Comparison of ENCODE assay signal across 8 cellular contexts in genomic region chr4:8198906-8199593, GRCh38. TPM values are rescaled to one million over a fixed set of nuclear protein-coding genes. Genes with fewer than 3 reads are reported as not detected.
DNase-seq lines count a peak whose midpoint lies in the region; ATAC-seq and TF ChIP-seq lines count a peak whose summit lies in the region.

Gene SH3TC1, plus strand, starts transcription at chr4:8199290. Its CDS starts 5,905 bp downstream, at chr4:8205195.

- WGBS in SK-N-SH (ENCODE audit: low lambda C conversion rate), result 26% methylated on average over 7 of the region's 32 CpGs
- 12% methylated on average over 17 of the region's 32 CpGs for WGBS in prostate gland

- POLR2A ChIA-PET in CD8-positive, alpha-beta memory T cell (lab: Charles Lee), result interaction anchor here (0.8 to 1.7 kb wide), 2 partner anchors 40 to 227 kb away, joined by 3 to 9 read pairs; partner anchors contain the start of gene ABLIM2
- POLR2A ChIA-PET in SK-N-SH (lab: Yijun Ruan, JAX), result interaction anchor here (1.0 to 1.2 kb wide), 3 partner anchors 20 to 58 kb away, joined by 3 to 5 read pairs (median 4); no protein-coding TSS in a partner anchor

- no peaks in the 10 kb centered on the region for H3F3A ChIP-seq in SK-N-SH (replicated peaks; ENCODE audit: insufficient read depth)

- ATAC-seq in GM19438 (IDR thresholded peaks at IDR 0.05; ENCODE audit: low read depth, unreplicated experiment) (peak; percentile 64), HG03558 (IDR thresholded peaks at IDR 0.05; ENCODE audit: extremely low read depth, unreplicated experiment) (peak; percentile 73)
- ATAC-seq in activated naive CD8-positive, alpha-beta T cell treated with anti-CD3 and anti-CD28 coated beads, Interleukin-2, amount 50 U/mL, for 24 hours, result peak; percentile 82

- H3K36me3 ChIP-seq in CD8-positive, alpha-beta memory T cell (ENCODE audit: insufficient read depth, low read length), result no peaks in the 10 kb centered on the region
- H3K36me3 ChIP-seq in SK-N-SH (replicated peaks in 1 of 2; ENCODE audit: control insufficient read depth in 1 of 2, insufficient read depth in 2 of 2, low read length in 1 of 2), result no peaks in the 10 kb centered on the region
- no peaks in the 10 kb centered on the region for H3K36me3 ChIP-seq in cardiac muscle cell
- H3K36me3 ChIP-seq in prostate gland, result no peaks in the 10 kb centered on the region
- H3K36me3 ChIP-seq in uterus, result no peaks in the 10 kb centered on the region

- H3K27me3 Mint-ChIP-seq in CD8-positive, alpha-beta memory T cell, result no peaks in the 10 kb centered on the region
- no peaks in the 10 kb centered on the region for H3K27me3 Mint-ChIP-seq in activated naive CD8-positive, alpha-beta T cell treated with anti-CD3 and anti-CD28 coated beads, Interleukin-2, amount 50 U/mL, for 24 hours

- peak in 1 of 2 experiments; percentile 68; a peak in 2 of 4 replicates for TF ChIP-seq EP300 in SK-N-SH (IDR thresholded peaks at IDR 0.05; ENCODE audit: borderline replicate concordance in 1 of 2, low read depth in 1 of 2, low read length in 1 of 2)

- no peaks in the 10 kb centered on the region for H3K9me3 ChIP-seq in CD8-positive, alpha-beta memory T cell (ENCODE audit: low read length)
- no peaks in the 10 kb centered on the region for H3K9me3 ChIP-seq in SK-N-SH
- H3K9me3 ChIP-seq in cardiac muscle cell (ENCODE audit: low read depth), result no peaks in the 10 kb centered on the region
- H3K9me3 ChIP-seq in prostate gland, result no peaks in the 10 kb centered on the region
- no peaks in the 10 kb centered on the region for H3K9me3 ChIP-seq in uterus

- no peaks in the 10 kb centered on the region for H3K79me2 ChIP-seq in SK-N-SH (ENCODE audit: insufficient read depth)

- peak within 1 kb of the TSS; percentile 94 for H2AFZ ChIP-seq in SK-N-SH (ENCODE audit: low read depth)

- peak within 1 kb of the TSS; percentile 90 for H3K4me2 ChIP-seq in SK-N-SH

- H3K27ac ChIP-seq in CD8-positive, alpha-beta memory T cell (ENCODE audit: low read depth, low read length), result peak within 1 kb of the TSS; percentile 73
- H3K27ac ChIP-seq in SK-N-SH (ENCODE audit: low read depth in 2 of 2, low read length in 1 of 2) (peak within 1 kb of the TSS in 1 of 2 experiments; percentile 90; a peak in 2 of 4 replicates), cardiac muscle cell (no peak within 1 kb of the TSS), prostate gland (peak within 1 kb of the TSS; percentile 77 to 82), uterus (peak within 1 kb of the TSS; percentile 45 to 48)

- H3K4me1 ChIP-seq in CD8-positive, alpha-beta memory T cell (ENCODE audit: insufficient read depth, low read length), result peaks cover 43% of the 10 kb centered on the region
- H3K4me1 ChIP-seq in SK-N-SH (ENCODE audit: control insufficient read depth in 1 of 2, insufficient read depth in 2 of 2, low read depth in 1 of 2, low read length in 1 of 2), result peaks cover 13 to 59% of the 10 kb centered on the region in 2 experiments; a peak in 2 of 4 replicates
- H3K4me1 ChIP-seq in cardiac muscle cell (ENCODE audit: low read depth), result peaks cover 3% of the 10 kb centered on the region
- peaks cover 26% of the 10 kb centered on the region for H3K4me1 ChIP-seq in prostate gland (replicated peaks)
- peaks cover 0 to 8% of the 10 kb centered on the region in 2 donors for H3K4me1 ChIP-seq in uterus

- peaks cover 28 to 48% (median 30%) of the 10 kb centered on the region in 3 donors for H3K4me1 Mint-ChIP-seq in CD8-positive, alpha-beta memory T cell
- H3K4me1 Mint-ChIP-seq in activated naive CD8-positive, alpha-beta T cell treated with anti-CD3 and anti-CD28 coated beads, Interleukin-2, amount 50 U/mL, for 24 hours, result peaks cover 43% of the 10 kb centered on the region

- peak within 1 kb of the TSS; percentile 89 for H3K4me3 ChIP-seq in CD8-positive, alpha-beta memory T cell (ENCODE audit: low read length)
- H3K4me3 ChIP-seq in SK-N-SH (ENCODE audit: low read depth in 2 of 2, low read length in 1 of 2) (peak within 1 kb of the TSS; percentile 48 to 57), cardiac muscle cell (no peak within 1 kb of the TSS), prostate gland (peak within 1 kb of the TSS; percentile 18 to 44), uterus (peak within 1 kb of the TSS; percentile 11 to 24)

- peak within 1 kb of the TSS; percentile 78 to 98 (median 94) for H3K27ac Mint-ChIP-seq in CD8-positive, alpha-beta memory T cell
- peak within 1 kb of the TSS; percentile 82 for H3K27ac Mint-ChIP-seq in activated naive CD8-positive, alpha-beta T cell treated with anti-CD3 and anti-CD28 coated beads, Interleukin-2, amount 50 U/mL, for 24 hours

- H3K4me3 Mint-ChIP-seq in CD8-positive, alpha-beta memory T cell, result peak within 1 kb of the TSS; percentile 89 to 99 (median 92)
- H3K4me3 Mint-ChIP-seq in activated naive CD8-positive, alpha-beta T cell treated with anti-CD3 and anti-CD28 coated beads, Interleukin-2, amount 50 U/mL, for 24 hours, result peak within 1 kb of the TSS; percentile 82

- intact Hi-C loops in prostate gland (cut with DNase I) (no loop called here), uterus (cut with DNase I; ENCODE audit: low total_unique reads) (no loop called here)

- peaks cover 0 to 6% (median 0%) of the 10 kb centered on the region in 3 donors for H3K36me3 Mint-ChIP-seq in CD8-positive, alpha-beta memory T cell
- no peaks in the 10 kb centered on the region for H3K36me3 Mint-ChIP-seq in activated naive CD8-positive, alpha-beta T cell treated with anti-CD3 and anti-CD28 coated beads, Interleukin-2, amount 50 U/mL, for 24 hours (ENCODE audit: low read depth)

- DNase-seq in CD8-positive, alpha-beta memory T cell, result peak; percentile 41 to 73 (median 45)
- DNase-seq in SK-N-SH (peak; percentile 97), cardiac muscle cell (ENCODE audit: low read depth in 1 of 2, low spot score in 1 of 2) (peak; percentile 51 to 93), prostate gland (ENCODE audit: low spot score) (peak; percentile 87), uterus (peak; percentile 66 to 68)
- DNase-seq in activated naive CD8-positive, alpha-beta T cell treated with anti-CD3 and anti-CD28 coated beads, Interleukin-2, amount 50 U/mL, for 24 hours, result peak; percentile 70

- no peaks in the 10 kb centered on the region for H4K20me1 ChIP-seq in SK-N-SH (ENCODE audit: insufficient read depth)

- CTCF ChIA-PET in CD8-positive, alpha-beta memory T cell (lab: Charles Lee), result interaction anchor here (0.9 to 1.2 kb wide), 4 partner anchors 23 to 47 kb away, joined by 3 to 8 read pairs (median 5); no protein-coding TSS in a partner anchor
- CTCF ChIA-PET in SK-N-SH (lab: Yijun Ruan, JAX), result interaction anchor here (0.6 to 4.7 kb wide), 11 partner anchors 9 to 434 kb away, joined by 3 to 29 read pairs (median 4); no protein-coding TSS in a partner anchor

- H3K9me3 Mint-ChIP-seq in CD8-positive, alpha-beta memory T cell, result no peaks in the 10 kb centered on the region
- H3K9me3 Mint-ChIP-seq in activated naive CD8-positive, alpha-beta T cell treated with anti-CD3 and anti-CD28 coated beads, Interleukin-2, amount 50 U/mL, for 24 hours, result no peaks in the 10 kb centered on the region

- peak within 1 kb of the TSS; percentile 69 for H3K9ac ChIP-seq in SK-N-SH

- no peaks in the 10 kb centered on the region for H3K27me3 ChIP-seq in CD8-positive, alpha-beta memory T cell (ENCODE audit: insufficient read depth, low read length, poor library complexity, severe bottlenecking)
- H3K27me3 ChIP-seq in SK-N-SH (ENCODE audit: insufficient read depth) (no peaks in the 10 kb centered on the region), cardiac muscle cell (no peaks in the 10 kb centered on the region), prostate gland (replicated peaks; ENCODE audit: insufficient read depth) (no peaks in the 10 kb centered on the region), uterus (no peaks in the 10 kb centered on the region)

- no peak for TF ChIP-seq RAD21 in SK-N-SH (IDR thresholded peaks at IDR 0.05; ENCODE audit: low read length)

- no peaks in the 10 kb centered on the region for H3K9me2 ChIP-seq in SK-N-SH

- TF ChIP-seq CTCF in SK-N-SH (IDR thresholded peaks at IDR 0.05) (no peak), cardiac muscle cell (IDR thresholded peaks at IDR 0.05; ENCODE audit: low read depth, low read length) (no peak), prostate gland (IDR thresholded peaks at IDR 0.05) (peak in 1 of 4 experiments; percentile 14), uterus (IDR thresholded peaks at IDR 0.05) (no peak)

- peak; percentile 93 for TF ChIP-seq POLR2A in prostate gland (IDR thresholded peaks at IDR 0.05)
- TF ChIP-seq POLR2A in uterus (IDR thresholded peaks at IDR 0.05), result peak in 1 of 2 donors; percentile 42

TF ChIP-seq in SK-N-SH, 30 proteins besides CTCF, POLR2A, EP300 and RAD21:
- TF ChIP-seq MAX (IDR thresholded peaks at IDR 0.05; ENCODE audit: low read depth) (no peak), FOXM1 (IDR thresholded peaks at IDR 0.05; ENCODE audit: low read depth) (no peak), GABPA (IDR thresholded peaks at IDR 0.05; ENCODE audit: low read depth) (peak; percentile 51), TAF1 (IDR thresholded peaks at IDR 0.05; ENCODE audit: borderline replicate concordance, low read depth, low read length) (0 out of 2 replicates have a peak, but pooled peaks have one; percentile 31), FOXJ3 (CRISPR knock-in tag; IDR thresholded peaks at IDR 0.05) (peak; percentile 85; the same call in 1 of the 2 replicates), ELF1 (IDR thresholded peaks at IDR 0.05) (peak; percentile 44; the same call in 1 of the 2 replicates), EZH2phosphoT487 (IDR thresholded peaks at IDR 0.05; ENCODE audit: borderline replicate concordance, low read depth) (no peak), MXI1 (IDR thresholded peaks at IDR 0.05; ENCODE audit: low read depth, low read length) (peak; percentile 74), TCF12 (IDR thresholded peaks at IDR 0.05) (peak; percentile 62; the same call in 1 of the 2 replicates), GATA2 (CRISPR knock-in tag; IDR thresholded peaks at IDR 0.05) (peak; percentile 25; the same call in 1 of the 2 replicates), CHD2 (IDR thresholded peaks at IDR 0.05; ENCODE audit: low read length, partially characterized antibody) (peak; percentile 78), POLR2AphosphoS5 (IDR thresholded peaks at IDR 0.05; ENCODE audit: low read depth, low read length) (peak; percentile 55), RCOR1 (IDR thresholded peaks at IDR 0.05; ENCODE audit: low read length) (peak; percentile 62; the same call in 1 of the 2 replicates), NFIC (IDR thresholded peaks at IDR 0.05; ENCODE audit: borderline replicate concordance) (peak; percentile 67)

RNA-seq across cellular contexts. Expression of gene SH3TC1, which starts in this region (rescaled TPM):
- total RNA-seq in CD8-positive, alpha-beta memory T cell, result 1 to 10 TPM; 7.5 to 8.9 TPM
- polyA plus RNA-seq in CD8-positive, alpha-beta memory T cell, result 12.2 TPM
- polyA plus RNA-seq in SK-N-SH (2012; rRNA removed) (2.7 and 2.9 TPM in 2 replicates), cardiac muscle cell (0.57 and 2.9 TPM in 2 replicates)
- 0.54 and 1.2 TPM in 2 replicates for polyA plus RNA-seq in SK-N-SH (2012; cell fraction: cytosol; rRNA removed)
- polyA plus RNA-seq in SK-N-SH (2012; cell fraction: nucleus; rRNA removed), result 8.4 and 11.3 TPM in 2 replicates
- total RNA-seq in cardiac muscle cell (3.8 and 4.6 TPM in 2 replicates), prostate gland (10 to 100 TPM; 22.4 to 37.5 TPM), uterus (10 to 100 TPM in 2 of 4 donors, 1 to 10 TPM in 2; 5.1 to 16.4 (median 11.3) TPM)

Comparison
In these comparisons a context has a peak if more than half of its experiments do, and no peak if none do; other contexts are left out.
1. DNase-seq: peak in every context shown above with its lines; median percentile 97 in SK-N-SH; 87 in prostate gland; 72 in cardiac muscle cell; 70 in activated naive CD8-positive, alpha-beta T cell treated with anti-CD3 and anti-CD28 coated beads, Interleukin-2, amount 50 U/mL, for 24 hours; 67 in uterus; 45 in CD8-positive, alpha-beta memory T cell.